Comparison of ENCODE assay signal across 1 cellular context in the genomic region with DNA sequence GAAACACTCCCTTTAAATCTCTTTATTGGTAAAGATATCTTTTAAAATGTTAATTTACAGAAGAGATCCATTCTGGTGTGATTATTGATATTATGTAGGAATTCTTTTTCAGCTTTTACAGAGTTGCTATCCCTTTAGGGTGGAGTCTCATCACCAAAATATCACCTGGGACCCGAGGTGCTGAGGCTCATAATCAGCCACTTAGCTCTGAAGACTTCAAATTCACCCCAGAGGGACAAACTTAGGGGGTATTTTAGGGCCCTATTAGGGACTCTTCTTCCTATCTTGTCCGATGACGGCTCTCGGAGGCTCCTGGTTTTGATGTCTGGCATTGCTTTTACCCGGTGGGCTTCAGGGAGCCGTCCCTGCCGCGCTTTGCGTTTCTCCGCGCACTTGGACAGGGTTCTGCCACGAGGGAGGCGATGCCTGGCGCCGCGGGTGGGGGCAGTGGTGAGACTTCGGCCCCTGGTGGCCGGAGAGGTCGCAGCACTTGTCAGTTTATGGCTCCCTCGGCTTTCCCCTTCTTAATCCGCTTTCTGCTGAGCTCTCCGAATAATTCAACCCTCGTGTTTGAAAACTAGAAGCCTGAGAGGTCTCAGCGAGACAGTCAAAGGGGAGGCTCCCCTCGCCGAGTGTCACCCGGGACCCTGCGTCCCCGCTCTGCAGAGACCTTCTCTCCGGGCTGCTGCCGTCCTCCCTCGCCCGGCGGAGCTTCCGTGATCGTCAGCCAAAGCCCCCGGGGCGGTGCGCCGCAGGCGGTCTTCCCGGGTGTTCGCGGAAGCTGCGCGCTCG.
TF ChIP-seq lines count a peak whose summit lies in the region.

No MANE protein-coding gene starts in this region.

TF ChIP-seq in GM12878, 131 proteins besides CTCF, POLR2A, EP300 and RAD21 (continued from another document and continues in another):
- TF ChIP-seq, protein P1, sequence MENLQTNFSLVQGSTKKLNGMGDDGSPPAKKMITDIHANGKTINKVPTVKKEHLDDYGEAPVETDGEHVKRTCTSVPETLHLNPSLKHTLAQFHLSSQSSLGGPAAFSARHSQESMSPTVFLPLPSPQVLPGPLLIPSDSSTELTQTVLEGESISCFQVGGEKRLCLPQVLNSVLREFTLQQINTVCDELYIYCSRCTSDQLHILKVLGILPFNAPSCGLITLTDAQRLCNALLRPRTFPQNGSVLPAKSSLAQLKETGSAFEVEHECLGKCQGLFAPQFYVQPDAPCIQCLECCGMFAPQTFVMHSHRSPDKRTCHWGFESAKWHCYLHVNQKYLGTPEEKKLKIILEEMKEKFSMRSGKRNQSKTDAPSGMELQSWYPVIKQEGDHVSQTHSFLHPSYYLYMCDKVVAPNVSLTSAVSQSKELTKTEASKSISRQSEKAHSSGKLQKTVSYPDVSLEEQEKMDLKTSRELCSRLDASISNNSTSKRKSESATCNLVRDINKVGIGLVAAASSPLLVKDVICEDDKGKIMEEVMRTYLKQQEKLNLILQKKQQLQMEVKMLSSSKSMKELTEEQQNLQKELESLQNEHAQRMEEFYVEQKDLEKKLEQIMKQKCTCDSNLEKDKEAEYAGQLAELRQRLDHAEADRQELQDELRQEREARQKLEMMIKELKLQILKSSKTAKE (IDR thresholded peaks at IDR 0.05; ENCODE audit: low read depth, poor library complexity, severe bottlenecking) = no peak
- TF ChIP-seq, protein P2, sequence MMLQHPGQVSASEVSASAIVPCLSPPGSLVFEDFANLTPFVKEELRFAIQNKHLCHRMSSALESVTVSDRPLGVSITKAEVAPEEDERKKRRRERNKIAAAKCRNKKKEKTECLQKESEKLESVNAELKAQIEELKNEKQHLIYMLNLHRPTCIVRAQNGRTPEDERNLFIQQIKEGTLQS (IDR thresholded peaks at IDR 0.05; ENCODE audit: borderline replicate concordance, extremely low read depth, low read depth, low read length) = no peak
- TF ChIP-seq LARP7 (IDR thresholded peaks at IDR 0.05) (no peak; the same call in 1 of the 2 replicates), CREM (IDR thresholded peaks at IDR 0.05; ENCODE audit: low read depth) (no peak), ZBED1 (IDR thresholded peaks at IDR 0.05; ENCODE audit: borderline replicate concordance) (no peak), JUND (IDR thresholded peaks at IDR 0.05; ENCODE audit: low read depth, low read length) (no peak), ZSCAN29 (IDR thresholded peaks at IDR 0.05) (peak; percentile 99), IKZF2 (IDR thresholded peaks at IDR 0.05) (peak in 1 of 2 experiments; percentile 37; a peak in 1 of 4 replicates), MTA2 (IDR thresholded peaks at IDR 0.05; ENCODE audit: low read depth) (no peak), SPI1 (IDR thresholded peaks at IDR 0.05; ENCODE audit: borderline replicate concordance, insufficient read depth, low read depth, low read length) (no peak), MYC (IDR thresholded peaks at IDR 0.05; ENCODE audit: insufficient read depth, insufficient read length, insufficient replicate concordance, low read length, severe bottlenecking) (no peak), KAT2A (conservative IDR thresholded peaks at IDR 0.05; ENCODE audit: control insufficient read depth, low read depth, low read length) (no peak), CREB1 (IDR thresholded peaks at IDR 0.05; ENCODE audit: low read depth) (peak; percentile 49; the same call in 1 of the 2 replicates), RELA (IDR thresholded peaks at IDR 0.05; ENCODE audit: borderline replicate concordance, partially characterized antibody) (peak; percentile 19), RAD51 (IDR thresholded peaks at IDR 0.05) (no peak), KDM1A (IDR thresholded peaks at IDR 0.05; ENCODE audit: borderline replicate concordance) (no peak), ASH2L (IDR thresholded peaks at IDR 0.05; ENCODE audit: borderline replicate concordance, low read depth) (no peak), IRF4 (IDR thresholded peaks at IDR 0.05; ENCODE audit: low read depth, low read length) (no peak), NR2C2 (IDR thresholded peaks at IDR 0.05; ENCODE audit: borderline replicate concordance, control insufficient read depth, insufficient read length, low read depth) (no peak), TAF1 (IDR thresholded peaks at IDR 0.05; ENCODE audit: borderline replicate concordance, low read depth, low read length) (no peak; the same call in 1 of the 2 replicates), STAT3 (IDR thresholded peaks at IDR 0.05; ENCODE audit: low read depth, low read length) (no peak), SUPT20H (IDR thresholded peaks at IDR 0.05; ENCODE audit: borderline replicate concordance, control insufficient read depth, low read depth, low read length) (no peak), NR2F1 (conservative IDR thresholded peaks at IDR 0.05) (peak; percentile 77), FOS (IDR thresholded peaks at IDR 0.05; ENCODE audit: borderline replicate concordance, extremely low read depth, insufficient read length) (no peak), DPF2 (IDR thresholded peaks at IDR 0.05) (0 out of 2 replicates have a peak, but pooled peaks have one; percentile 48)
- TF ChIP-seq, protein P3, sequence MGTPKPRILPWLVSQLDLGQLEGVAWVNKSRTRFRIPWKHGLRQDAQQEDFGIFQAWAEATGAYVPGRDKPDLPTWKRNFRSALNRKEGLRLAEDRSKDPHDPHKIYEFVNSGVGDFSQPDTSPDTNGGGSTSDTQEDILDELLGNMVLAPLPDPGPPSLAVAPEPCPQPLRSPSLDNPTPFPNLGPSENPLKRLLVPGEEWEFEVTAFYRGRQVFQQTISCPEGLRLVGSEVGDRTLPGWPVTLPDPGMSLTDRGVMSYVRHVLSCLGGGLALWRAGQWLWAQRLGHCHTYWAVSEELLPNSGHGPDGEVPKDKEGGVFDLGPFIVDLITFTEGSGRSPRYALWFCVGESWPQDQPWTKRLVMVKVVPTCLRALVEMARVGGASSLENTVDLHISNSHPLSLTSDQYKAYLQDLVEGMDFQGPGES (IDR thresholded peaks at IDR 0.05) = no peak
- TF ChIP-seq, protein P4, sequence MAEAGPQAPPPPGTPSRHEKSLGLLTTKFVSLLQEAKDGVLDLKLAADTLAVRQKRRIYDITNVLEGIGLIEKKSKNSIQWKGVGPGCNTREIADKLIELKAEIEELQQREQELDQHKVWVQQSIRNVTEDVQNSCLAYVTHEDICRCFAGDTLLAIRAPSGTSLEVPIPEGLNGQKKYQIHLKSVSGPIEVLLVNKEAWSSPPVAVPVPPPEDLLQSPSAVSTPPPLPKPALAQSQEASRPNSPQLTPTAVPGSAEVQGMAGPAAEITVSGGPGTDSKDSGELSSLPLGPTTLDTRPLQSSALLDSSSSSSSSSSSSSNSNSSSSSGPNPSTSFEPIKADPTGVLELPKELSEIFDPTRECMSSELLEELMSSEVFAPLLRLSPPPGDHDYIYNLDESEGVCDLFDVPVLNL (IDR thresholded peaks at IDR 0.05; ENCODE audit: low read depth, low read length) = no peak
- TF ChIP-seq, protein P5, sequence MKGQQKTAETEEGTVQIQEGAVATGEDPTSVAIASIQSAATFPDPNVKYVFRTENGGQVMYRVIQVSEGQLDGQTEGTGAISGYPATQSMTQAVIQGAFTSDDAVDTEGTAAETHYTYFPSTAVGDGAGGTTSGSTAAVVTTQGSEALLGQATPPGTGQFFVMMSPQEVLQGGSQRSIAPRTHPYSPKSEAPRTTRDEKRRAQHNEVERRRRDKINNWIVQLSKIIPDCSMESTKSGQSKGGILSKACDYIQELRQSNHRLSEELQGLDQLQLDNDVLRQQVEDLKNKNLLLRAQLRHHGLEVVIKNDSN (IDR thresholded peaks at IDR 0.05; ENCODE audit: borderline replicate concordance, extremely low read length, insufficient read depth, low read depth, low read length) = no peak
- TF ChIP-seq, protein P6, sequence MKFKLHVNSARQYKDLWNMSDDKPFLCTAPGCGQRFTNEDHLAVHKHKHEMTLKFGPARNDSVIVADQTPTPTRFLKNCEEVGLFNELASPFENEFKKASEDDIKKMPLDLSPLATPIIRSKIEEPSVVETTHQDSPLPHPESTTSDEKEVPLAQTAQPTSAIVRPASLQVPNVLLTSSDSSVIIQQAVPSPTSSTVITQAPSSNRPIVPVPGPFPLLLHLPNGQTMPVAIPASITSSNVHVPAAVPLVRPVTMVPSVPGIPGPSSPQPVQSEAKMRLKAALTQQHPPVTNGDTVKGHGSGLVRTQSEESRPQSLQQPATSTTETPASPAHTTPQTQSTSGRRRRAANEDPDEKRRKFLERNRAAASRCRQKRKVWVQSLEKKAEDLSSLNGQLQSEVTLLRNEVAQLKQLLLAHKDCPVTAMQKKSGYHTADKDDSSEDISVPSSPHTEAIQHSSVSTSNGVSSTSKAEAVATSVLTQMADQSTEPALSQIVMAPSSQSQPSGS (IDR thresholded peaks at IDR 0.05; ENCODE audit: low read length) = no peak
- TF ChIP-seq, protein P7, sequence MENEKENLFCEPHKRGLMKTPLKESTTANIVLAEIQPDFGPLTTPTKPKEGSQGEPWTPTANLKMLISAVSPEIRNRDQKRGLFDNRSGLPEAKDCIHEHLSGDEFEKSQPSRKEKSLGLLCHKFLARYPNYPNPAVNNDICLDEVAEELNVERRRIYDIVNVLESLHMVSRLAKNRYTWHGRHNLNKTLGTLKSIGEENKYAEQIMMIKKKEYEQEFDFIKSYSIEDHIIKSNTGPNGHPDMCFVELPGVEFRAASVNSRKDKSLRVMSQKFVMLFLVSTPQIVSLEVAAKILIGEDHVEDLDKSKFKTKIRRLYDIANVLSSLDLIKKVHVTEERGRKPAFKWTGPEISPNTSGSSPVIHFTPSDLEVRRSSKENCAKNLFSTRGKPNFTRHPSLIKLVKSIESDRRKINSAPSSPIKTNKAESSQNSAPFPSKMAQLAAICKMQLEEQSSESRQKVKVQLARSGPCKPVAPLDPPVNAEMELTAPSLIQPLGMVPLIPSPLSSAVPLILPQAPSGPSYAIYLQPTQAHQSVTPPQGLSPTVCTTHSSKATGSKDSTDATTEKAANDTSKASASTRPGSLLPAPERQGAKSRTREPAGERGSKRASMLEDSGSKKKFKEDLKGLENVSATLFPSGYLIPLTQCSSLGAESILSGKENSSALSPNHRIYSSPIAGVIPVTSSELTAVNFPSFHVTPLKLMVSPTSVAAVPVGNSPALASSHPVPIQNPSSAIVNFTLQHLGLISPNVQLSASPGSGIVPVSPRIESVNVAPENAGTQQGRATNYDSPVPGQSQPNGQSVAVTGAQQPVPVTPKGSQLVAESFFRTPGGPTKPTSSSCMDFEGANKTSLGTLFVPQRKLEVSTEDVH (IDR thresholded peaks at IDR 0.05; ENCODE audit: low read depth, partially characterized antibody) = no peak
- TF ChIP-seq, protein P8, sequence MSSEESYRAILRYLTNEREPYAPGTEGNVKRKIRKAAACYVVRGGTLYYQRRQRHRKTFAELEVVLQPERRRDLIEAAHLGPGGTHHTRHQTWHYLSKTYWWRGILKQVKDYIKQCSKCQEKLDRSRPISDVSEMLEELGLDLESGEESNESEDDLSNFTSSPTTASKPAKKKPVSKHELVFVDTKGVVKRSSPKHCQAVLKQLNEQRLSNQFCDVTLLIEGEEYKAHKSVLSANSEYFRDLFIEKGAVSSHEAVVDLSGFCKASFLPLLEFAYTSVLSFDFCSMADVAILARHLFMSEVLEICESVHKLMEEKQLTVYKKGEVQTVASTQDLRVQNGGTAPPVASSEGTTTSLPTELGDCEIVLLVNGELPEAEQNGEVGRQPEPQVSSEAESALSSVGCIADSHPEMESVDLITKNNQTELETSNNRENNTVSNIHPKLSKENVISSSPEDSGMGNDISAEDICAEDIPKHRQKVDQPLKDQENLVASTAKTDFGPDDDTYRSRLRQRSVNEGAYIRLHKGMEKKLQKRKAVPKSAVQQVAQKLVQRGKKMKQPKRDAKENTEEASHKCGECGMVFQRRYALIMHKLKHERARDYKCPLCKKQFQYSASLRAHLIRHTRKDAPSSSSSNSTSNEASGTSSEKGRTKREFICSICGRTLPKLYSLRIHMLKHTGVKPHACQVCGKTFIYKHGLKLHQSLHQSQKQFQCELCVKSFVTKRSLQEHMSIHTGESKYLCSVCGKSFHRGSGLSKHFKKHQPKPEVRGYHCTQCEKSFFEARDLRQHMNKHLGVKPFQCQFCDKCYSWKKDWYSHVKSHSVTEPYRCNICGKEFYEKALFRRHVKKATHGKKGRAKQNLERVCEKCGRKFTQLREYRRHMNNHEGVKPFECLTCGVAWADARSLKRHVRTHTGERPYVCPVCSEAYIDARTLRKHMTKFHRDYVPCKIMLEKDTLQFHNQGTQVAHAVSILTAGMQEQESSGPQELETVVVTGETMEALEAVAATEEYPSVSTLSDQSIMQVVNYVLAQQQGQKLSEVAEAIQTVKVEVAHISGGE (CRISPR knock-in tag; IDR thresholded peaks at IDR 0.05) = no peak
- TF ChIP-seq, protein P9, sequence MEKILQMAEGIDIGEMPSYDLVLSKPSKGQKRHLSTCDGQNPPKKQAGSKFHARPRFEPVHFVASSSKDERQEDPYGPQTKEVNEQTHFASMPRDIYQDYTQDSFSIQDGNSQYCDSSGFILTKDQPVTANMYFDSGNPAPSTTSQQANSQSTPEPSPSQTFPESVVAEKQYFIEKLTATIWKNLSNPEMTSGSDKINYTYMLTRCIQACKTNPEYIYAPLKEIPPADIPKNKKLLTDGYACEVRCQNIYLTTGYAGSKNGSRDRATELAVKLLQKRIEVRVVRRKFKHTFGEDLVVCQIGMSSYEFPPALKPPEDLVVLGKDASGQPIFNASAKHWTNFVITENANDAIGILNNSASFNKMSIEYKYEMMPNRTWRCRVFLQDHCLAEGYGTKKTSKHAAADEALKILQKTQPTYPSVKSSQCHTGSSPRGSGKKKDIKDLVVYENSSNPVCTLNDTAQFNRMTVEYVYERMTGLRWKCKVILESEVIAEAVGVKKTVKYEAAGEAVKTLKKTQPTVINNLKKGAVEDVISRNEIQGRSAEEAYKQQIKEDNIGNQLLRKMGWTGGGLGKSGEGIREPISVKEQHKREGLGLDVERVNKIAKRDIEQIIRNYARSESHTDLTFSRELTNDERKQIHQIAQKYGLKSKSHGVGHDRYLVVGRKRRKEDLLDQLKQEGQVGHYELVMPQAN (conservative IDR thresholded peaks at IDR 0.05) = peak; percentile 36; the same call in 1 of the 2 replicates
- TF ChIP-seq, protein P10, sequence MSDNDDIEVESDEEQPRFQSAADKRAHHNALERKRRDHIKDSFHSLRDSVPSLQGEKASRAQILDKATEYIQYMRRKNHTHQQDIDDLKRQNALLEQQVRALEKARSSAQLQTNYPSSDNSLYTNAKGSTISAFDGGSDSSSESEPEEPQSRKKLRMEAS (IDR thresholded peaks at IDR 0.05; ENCODE audit: low read depth, low read length) = 0 out of 2 replicates have a peak, but pooled peaks have one; percentile 35
